Comparison of ENCODE assay signal across 16 cellular contexts in genomic region chr3:178058629-178059028, GRCh38.
DNase-seq lines count a peak whose midpoint lies in the region; ATAC-seq and TF ChIP-seq lines count a peak whose summit lies in the region.
"Had no signal": no experiment of that assay in that cellular context is flagged by ENCODE, and none has a peak within 500 bp of the region (broad histone marks: within the 10 kb centered on the region; RNA-seq: fewer than 3 reads in every experiment).

No MANE protein-coding gene starts in this region.

- H3K4me3 ChIP-seq in ACC112 (ENCODE audit: low read depth, low read length) (no peak overlapping the region), IMR-90 (ENCODE audit: insufficient read depth, low read depth, low read length) (no peak overlapping the region), dorsolateral prefrontal cortex (no peak overlapping the region), parathyroid adenoma (ENCODE audit: low read depth, low read length) (no peak overlapping the region)
- H3K4me3 ChIP-seq: BLaER1, SJCRH30 had no signal

- H3K9ac ChIP-seq in IMR-90 (ENCODE audit: low read depth, low read length), result no peak overlapping the region
- H3K9ac ChIP-seq in parathyroid adenoma, result no peak overlapping the region
- H3K9ac ChIP-seq: BLaER1 had no signal

- dilution Hi-C loops in IMR-90 (cut with HindIII; ENCODE audit: low sequenced_read_pairs, unreplicated experiment), result no loop called here

- H4K20me1 ChIP-seq in IMR-90 (ENCODE audit: insufficient read depth, low read length), result no peaks in the 10 kb centered on the region
- H4K20me1 ChIP-seq: BLaER1 had no signal

- no peak overlapping the region for H2BK15ac ChIP-seq in IMR-90 (ENCODE audit: low read depth, low read length)

- CTCF ChIA-PET in IMR-90 (lab: Yijun Ruan, JAX), result interaction anchor here (0.6 kb wide), 1 partner anchor 21 kb away, joined by 4 read pairs; no protein-coding TSS in a partner anchor

- H3K4me1 ChIP-seq in ACC112 (ENCODE audit: control insufficient read depth, insufficient read depth, low read length, unreplicated experiment) (peaks cover 30% of the 10 kb centered on the region), IMR-90 (ENCODE audit: control insufficient read depth, insufficient read depth, low read length) (peaks cover 7% of the 10 kb centered on the region), parathyroid adenoma (peaks cover 29% of the 10 kb centered on the region)
- H3K4me1 ChIP-seq: BLaER1 had no signal

- no peak overlapping the region for H3K14ac ChIP-seq in IMR-90 (replicated peaks; ENCODE audit: low read depth, low read length)

- H3K27me3 ChIP-seq in ACC112 (ENCODE audit: insufficient read depth, low read length) (no peaks in the 10 kb centered on the region), IMR-90 (ENCODE audit: control insufficient read depth, insufficient read depth, low read length) (no peaks in the 10 kb centered on the region), dorsolateral prefrontal cortex (no peaks in the 10 kb centered on the region), parathyroid adenoma (ENCODE audit: control insufficient read depth, insufficient read depth, low read length) (no peaks in the 10 kb centered on the region)
- H3K27me3 ChIP-seq: BLaER1, SJCRH30 had no signal

- no peak overlapping the region for H4K91ac ChIP-seq in IMR-90 (ENCODE audit: insufficient read depth, low read depth, low read length)

- in situ Hi-C loops in IMR-90 (cut with MboI; ENCODE audit: low sequenced_read_pairs), result no loop called here

- no peak overlapping the region for H2AK5ac ChIP-seq in IMR-90 (ENCODE audit: low read depth, low read length)

- H3K79me2 ChIP-seq in ACC112 (ENCODE audit: control insufficient read depth, insufficient read depth, low read length, unreplicated experiment), result no peaks in the 10 kb centered on the region
- H3K79me2 ChIP-seq in parathyroid adenoma, result no peaks in the 10 kb centered on the region

- no peak overlapping the region for H3K56ac ChIP-seq in IMR-90 (ENCODE audit: extremely low read depth, insufficient read depth, low read length)

- H4K5ac ChIP-seq in IMR-90 (ENCODE audit: low read depth, low read length), result peak overlapping the region; percentile 72

- H3K9me3 ChIP-seq in IMR-90 (ENCODE audit: control insufficient read depth, insufficient read depth, low read length), result no peaks in the 10 kb centered on the region
- H3K9me3 ChIP-seq in parathyroid adenoma (ENCODE audit: control insufficient read depth, low read length), result no peaks in the 10 kb centered on the region
- H3K9me3 ChIP-seq: SJCRH30 had no signal

- no peak for TF ChIP-seq RAD21 in IMR-90 (IDR thresholded peaks at IDR 0.05; ENCODE audit: low read length)

- H2BK5ac ChIP-seq in IMR-90 (ENCODE audit: low read depth, low read length, poor library complexity, severe bottlenecking), result peak overlapping the region; percentile 77

- H3K27ac ChIP-seq in ACC112 (ENCODE audit: low read depth, low read length), result 0 out of 2 replicates have a peak overlapping the region, but pooled peaks have one; percentile 43
- H3K27ac ChIP-seq in IMR-90 (ENCODE audit: insufficient read depth, low read length), result peak overlapping the region; percentile 53; the same call in 1 of the 2 replicates
- peak overlapping the region in 51 of 59 donors; percentile 5 to 89 (median 61) for H3K27ac ChIP-seq in dorsolateral prefrontal cortex
- H3K27ac ChIP-seq in parathyroid adenoma, result peak overlapping the region; percentile 55
- H3K27ac ChIP-seq: BLaER1, SJCRH30 had no signal

- no peak overlapping the region for H3K4ac ChIP-seq in IMR-90 (ENCODE audit: low read depth, low read length)

- H2AFZ ChIP-seq in ACC112 (ENCODE audit: low read length, unreplicated experiment) (no peak overlapping the region), IMR-90 (replicated peaks; ENCODE audit: low read length, poor library complexity) (no peak overlapping the region), parathyroid adenoma (peak overlapping the region; percentile 73)

- H3K27ac Mint-ChIP-seq in mesothelial cell of epicardium (no peak overlapping the region), CD14-positive monocyte (no peak overlapping the region)

- H3K9me3 Mint-ChIP-seq in mesothelial cell of epicardium (no peaks in the 10 kb centered on the region), CD14-positive monocyte (peaks cover 0 to 6% (median 2%) of the 10 kb centered on the region in 7 donors)

- no peaks in the 10 kb centered on the region for H3K79me1 ChIP-seq in IMR-90 (ENCODE audit: low read depth in 1 of 2, low read length in 2 of 2)

- no peak for TF ChIP-seq POLR2A in IMR-90 (IDR thresholded peaks at IDR 0.05; ENCODE audit: low read depth, low read length)

- H3K36me3 ChIP-seq in ACC112 (ENCODE audit: insufficient read depth, low read length) (no peaks in the 10 kb centered on the region), IMR-90 (ENCODE audit: control insufficient read depth, insufficient read depth, low read length) (no peaks in the 10 kb centered on the region), parathyroid adenoma (ENCODE audit: control insufficient read depth, insufficient read depth, low read length) (no peaks in the 10 kb centered on the region)
- H3K36me3 ChIP-seq: BLaER1, SJCRH30 had no signal

- H3K23ac ChIP-seq in IMR-90 (ENCODE audit: low read depth, low read length), result no peak overlapping the region

- intact Hi-C loops in IMR-90 (cut with micrococcal nuclease) (no loop called here), dorsolateral prefrontal cortex (cut with DNase I) (no loop called here), CD14-positive monocyte (cut with micrococcal nuclease) (no loop called here)

- no peak for ATAC-seq in IMR-90 (ENCODE audit: low read depth)

- no peak overlapping the region for H2BK20ac ChIP-seq in IMR-90 (ENCODE audit: low read depth, low read length)

- H3K18ac ChIP-seq in IMR-90 (ENCODE audit: low read depth, low read length), result peak overlapping the region; percentile 93

- no peak overlapping the region for H2AK9ac ChIP-seq in IMR-90 (replicated peaks; ENCODE audit: low read depth, low read length, poor library complexity)

- no peak for TF ChIP-seq CTCF in IMR-90 (conservative IDR thresholded peaks at IDR 0.05; ENCODE audit: low read depth, low read length)
- TF ChIP-seq CTCF in dorsolateral prefrontal cortex (IDR thresholded peaks at IDR 0.05 in 54 of 56, conservative IDR thresholded peaks at IDR 0.05 in 2 of 56; ENCODE audit: low read depth in 1 of 56, partially characterized antibody in 56 of 56), result no peak
- no peak for TF ChIP-seq CTCF in parathyroid adenoma (IDR thresholded peaks at IDR 0.05)
- no peak for TF ChIP-seq CTCF in mesothelial cell of epicardium (IDR thresholded peaks at IDR 0.05; ENCODE audit: unreplicated experiment)
- TF ChIP-seq CTCF in CD14-positive monocyte (IDR thresholded peaks at IDR 0.05), result no peak

- H3K4me3 Mint-ChIP-seq in mesothelial cell of epicardium (no peak overlapping the region), CD14-positive monocyte (no peak overlapping the region)

- H3K9me1 ChIP-seq in IMR-90 (ENCODE audit: insufficient read depth, low read length), result no peaks in the 10 kb centered on the region

- H3K4me2 ChIP-seq in IMR-90 (ENCODE audit: low read depth, low read length), result no peak overlapping the region
- H3K4me2 ChIP-seq in parathyroid adenoma (ENCODE audit: low read length), result no peak overlapping the region
- H3K4me2 ChIP-seq: BLaER1 had no signal

- H3K27me3 Mint-ChIP-seq in mesothelial cell of epicardium (ENCODE audit: low read depth) (no peaks in the 10 kb centered on the region), CD14-positive monocyte (ENCODE audit: low read depth in 3 of 3) (peaks cover 0 to 2% (median 0%) of the 10 kb centered on the region in 3 donors)

- no peak overlapping the region; a peak in 1 of 4 replicates for H4K8ac ChIP-seq in IMR-90 (ENCODE audit: low read depth in 2 of 2, low read length in 2 of 2)

- peaks cover 20% of the 10 kb centered on the region for H3K4me1 Mint-ChIP-seq in mesothelial cell of epicardium
- peaks cover 6% of the 10 kb centered on the region for H3K4me1 Mint-ChIP-seq in CD14-positive monocyte

- H3K36me3 Mint-ChIP-seq in mesothelial cell of epicardium (no peaks in the 10 kb centered on the region), CD14-positive monocyte (no peaks in the 10 kb centered on the region)

- WGBS in IMR-90 (ENCODE audit: extremely low coverage in 2 of 2, insufficient read length in 1 of 2), 2 experiments, result no CpG with 5 or more reads among the region's 6 CpGs

- POLR2A ChIA-PET in IMR-90 (lab: Charles Lee; ENCODE audit: unreplicated experiment), result no interaction called here

- BruUV-seq in IMR-90 (replicated peaks; lab: Mats Ljungman, UMichigan), result no TSS peak

- peak overlapping the region; percentile 2; the same call in 1 of the 2 replicates for H2BK120ac ChIP-seq in IMR-90 (ENCODE audit: low read depth, low read length)

- DNase-seq in IMR-90 (no peak), dorsolateral prefrontal cortex (no peak), mesothelial cell of epicardium (ENCODE audit: low spot score in 2 of 2, unreplicated experiment in 2 of 2) (no peak), CD14-positive monocyte (ENCODE audit: low spot score) (no peak)
- no peak for DNase-seq in effector CD4-positive, alpha-beta T cell
- DNase-seq: H7; Kasumi-1; NCI-H1930; NCI-H2227 treated with DMSO at 0.1 percent for 48 hours; NCI-H526; NK-92 treated with Interleukin-12 subunit alpha and Interleukin-12 subunit beta, amount 100 ng/mL, for 24 hours; RPMI8226 had no signal

TF ChIP-seq in IMR-90, 13 proteins besides CTCF, POLR2A, EP300 and RAD21:
- TF ChIP-seq MAFK (IDR thresholded peaks at IDR 0.05; ENCODE audit: low read depth, low read length) (peak; percentile 73), USF2 (IDR thresholded peaks at IDR 0.05; ENCODE audit: low read depth, low read length) (no peak)
